ENCODE assay signal across 23 cellular contexts in genomic region chr4:175369087-175369486, GRCh38.
DNase-seq lines count a peak whose midpoint lies in the region; FAIRE-seq and TF ChIP-seq lines count a peak whose summit lies in the region.
"Had no signal": no experiment of that assay in that cellular context is flagged by ENCODE, and none has a peak within 500 bp of the region (broad histone marks: within the 10 kb centered on the region; RNA-seq: fewer than 3 reads in every experiment).

No MANE protein-coding gene starts in this region.

- H3K36me3 ChIP-seq in BJ (ENCODE audit: control insufficient read depth, insufficient read depth, low read length) (no peaks in the 10 kb centered on the region), bronchial epithelial cell (ENCODE audit: control insufficient read depth, insufficient read depth, low read length) (no peaks in the 10 kb centered on the region), mesenchymal stem cell (ENCODE audit: control insufficient read depth in 1 of 2, insufficient read depth in 2 of 2, low read depth in 1 of 2, low read length in 2 of 2) (no peaks in the 10 kb centered on the region), H7 (replicated peaks; ENCODE audit: control insufficient read depth, insufficient read depth, low read length) (no peaks in the 10 kb centered on the region), smooth muscle cell (ENCODE audit: low read depth) (no peaks in the 10 kb centered on the region)
- H3K36me3 ChIP-seq: neutrophil, uterus had no signal

- no peak overlapping the region for H3K4me3 ChIP-seq in BJ (ENCODE audit: low read depth, low read length)
- H3K4me3 ChIP-seq in bronchial epithelial cell (ENCODE audit: low read depth, low read length), result no peak overlapping the region
- no peak overlapping the region for H3K4me3 ChIP-seq in mesenchymal stem cell (ENCODE audit: insufficient read depth in 1 of 2, low read depth in 1 of 2, low read length in 2 of 2)
- no peak overlapping the region for H3K4me3 ChIP-seq in H7 (ENCODE audit: insufficient read depth, low read depth, low read length)
- no peak overlapping the region for H3K4me3 ChIP-seq in smooth muscle cell
- H3K4me3 ChIP-seq: uterus had no signal

- H3K9me3 ChIP-seq in mesenchymal stem cell (ENCODE audit: control insufficient read depth, low read length) (no peaks in the 10 kb centered on the region), smooth muscle cell (replicated peaks; ENCODE audit: low read depth) (no peaks in the 10 kb centered on the region)
- H3K9me3 ChIP-seq: Caco-2, neutrophil, uterus had no signal

- no peak overlapping the region for H2AK5ac ChIP-seq in mesenchymal stem cell (ENCODE audit: low read length, severe bottlenecking)

- H3K79me1 ChIP-seq in mesenchymal stem cell (replicated peaks; ENCODE audit: low read length, poor library complexity, severe bottlenecking), result no peaks in the 10 kb centered on the region

- no peak overlapping the region for H4K91ac ChIP-seq in mesenchymal stem cell (ENCODE audit: low read length)

- no peaks in the 10 kb centered on the region for H3F3A ChIP-seq in smooth muscle cell (ENCODE audit: low read depth)

- POLR2A ChIA-PET in BJ (lab: Charles Lee), result no interaction called here

- DNase-seq in BJ (ENCODE audit: low read depth) (peak; percentile 24), LHCN-M2 (ENCODE audit: low read depth) (peak; percentile 48), bronchial epithelial cell (ENCODE audit: low read depth) (peak; percentile 9), mesenchymal stem cell (peak; percentile 1), H7 (no peak), D341Med (ENCODE audit: low spot score) (no peak), smooth muscle cell (lab: John Stamatoyannopoulos, UW; ENCODE audit: unreplicated experiment) (no peak), DMS153 (lab: John Stamatoyannopoulos, UW) (no peak)
- DNase-seq: activated CD4-positive, alpha-beta memory T cell treated with anti-CD3 and anti-CD28 coated beads for 36 hours; activated naive CD4-positive, alpha-beta T cell treated with anti-CD3 and anti-CD28 coated beads, Interleukin-2, amount 50 U/mL, for 16 hours; activated T-cell treated with anti-CD3 and anti-CD28 coated beads, Interleukin-2, amount 50 U/mL, for 24 hours; AML-193; Caco-2; hippocampal formation; left cardiac atrium; NCI-H1436; NCI-H226; right cardiac atrium; stimulated activated CD4-positive, alpha-beta T cell treated with anti-CD3 and anti-CD28 coated beads, Interleukin-2, amount 100 ng/mL, for 24 hours; uterus had no signal

- no peak overlapping the region for H2BK120ac ChIP-seq in mesenchymal stem cell (ENCODE audit: low read depth, low read length)

- H3K4me2 ChIP-seq in mesenchymal stem cell (ENCODE audit: low read length, poor library complexity, severe bottlenecking) (no peak overlapping the region), smooth muscle cell (no peak overlapping the region)

- H3K4me1 ChIP-seq in mesenchymal stem cell (ENCODE audit: control insufficient read depth, insufficient read depth, low read depth, low read length) (no peaks in the 10 kb centered on the region), smooth muscle cell (ENCODE audit: low read depth) (no peaks in the 10 kb centered on the region)
- H3K4me1 ChIP-seq: Caco-2, uterus had no signal

- no peak overlapping the region for H2BK5ac ChIP-seq in mesenchymal stem cell (ENCODE audit: low read depth, low read length, poor library complexity, severe bottlenecking)

- no peak for FAIRE-seq in bronchial epithelial cell (lab: Jason Lieb, UNC)

- no peak overlapping the region for H2AFZ ChIP-seq in mesenchymal stem cell (ENCODE audit: low read depth, low read length)
- H2AFZ ChIP-seq in smooth muscle cell (ENCODE audit: low read depth), result no peak overlapping the region

- H2BK15ac ChIP-seq in mesenchymal stem cell (ENCODE audit: low read depth, poor library complexity, severe bottlenecking), result no peak overlapping the region

- H4K8ac ChIP-seq in mesenchymal stem cell (ENCODE audit: low read length), result no peak overlapping the region

- no peaks in the 10 kb centered on the region for H3K27me3 ChIP-seq in BJ (ENCODE audit: control insufficient read depth, insufficient read depth, low read length)
- no peaks in the 10 kb centered on the region for H3K27me3 ChIP-seq in bronchial epithelial cell (ENCODE audit: control insufficient read depth, insufficient read depth, low read length)
- H3K27me3 ChIP-seq in mesenchymal stem cell (ENCODE audit: control insufficient read depth in 1 of 2, insufficient read depth in 1 of 2, low read length in 2 of 2), result no peaks in the 10 kb centered on the region
- no peaks in the 10 kb centered on the region for H3K27me3 ChIP-seq in H7 (ENCODE audit: control insufficient read depth, insufficient read depth, low read length)
- H3K27me3 ChIP-seq in smooth muscle cell (ENCODE audit: low read depth), result peaks cover 3% of the 10 kb centered on the region
- H3K27me3 ChIP-seq: neutrophil, uterus had no signal

- no peak overlapping the region for H3K23ac ChIP-seq in mesenchymal stem cell (ENCODE audit: low read length in 2 of 2)

- no peak overlapping the region for H3K18ac ChIP-seq in mesenchymal stem cell (ENCODE audit: low read depth in 1 of 2, low read length in 2 of 2)

- TF ChIP-seq CTCF in BJ (IDR thresholded peaks at IDR 0.05; ENCODE audit: insufficient read depth, low read depth, low read length) (no peak), bronchial epithelial cell (IDR thresholded peaks at IDR 0.05; ENCODE audit: insufficient read depth, low read length, severe bottlenecking) (no peak), smooth muscle cell (IDR thresholded peaks at IDR 0.05; ENCODE audit: borderline replicate concordance, insufficient read depth, poor library complexity, severe bottlenecking) (no peak)

- no peak overlapping the region for H2BK12ac ChIP-seq in mesenchymal stem cell (ENCODE audit: low read length in 2 of 2)

- no peaks in the 10 kb centered on the region for H4K20me1 ChIP-seq in smooth muscle cell (ENCODE audit: low read depth)

- H3K79me2 ChIP-seq in smooth muscle cell (ENCODE audit: low read depth), result no peaks in the 10 kb centered on the region

- H3K4ac ChIP-seq in mesenchymal stem cell (ENCODE audit: low read depth in 1 of 2, low read length in 2 of 2), result no peak overlapping the region

- H3K14ac ChIP-seq in mesenchymal stem cell (ENCODE audit: low read length in 2 of 2), result no peak overlapping the region

- WGBS in mesenchymal stem cell, result 94% methylated on average over 5 of the region's 6 CpGs
- 62% methylated on average over 6 of the region's 6 CpGs for WGBS in smooth muscle cell (ENCODE audit: low lambda C conversion rate)

- H3K27ac ChIP-seq in mesenchymal stem cell (ENCODE audit: low read length, poor library complexity, severe bottlenecking), result no peak overlapping the region
- H3K27ac ChIP-seq in smooth muscle cell (ENCODE audit: low read depth), result no peak overlapping the region
- H3K27ac ChIP-seq: neutrophil, RWPE1, uterus, VCaP had no signal

- CTCF ChIA-PET in BJ (lab: Yijun Ruan, JAX), result no interaction called here

- H3K9ac ChIP-seq in mesenchymal stem cell (ENCODE audit: low read length) (no peak overlapping the region), smooth muscle cell (ENCODE audit: low read depth) (no peak overlapping the region)

Comparison
In these comparisons a context has a peak if more than half of its experiments do, and no peak if none do; other contexts are left out.
1. DNase-seq: peak in BJ (single experiment), LHCN-M2 (single experiment), bronchial epithelial cell (single experiment) and mesenchymal stem cell (single experiment); none in H7 (single experiment), D341Med (single experiment), smooth muscle cell (single experiment) and DMS153 (single experiment).